9 cellular contexts compared by ENCODE assay signal in the genomic region with DNA sequence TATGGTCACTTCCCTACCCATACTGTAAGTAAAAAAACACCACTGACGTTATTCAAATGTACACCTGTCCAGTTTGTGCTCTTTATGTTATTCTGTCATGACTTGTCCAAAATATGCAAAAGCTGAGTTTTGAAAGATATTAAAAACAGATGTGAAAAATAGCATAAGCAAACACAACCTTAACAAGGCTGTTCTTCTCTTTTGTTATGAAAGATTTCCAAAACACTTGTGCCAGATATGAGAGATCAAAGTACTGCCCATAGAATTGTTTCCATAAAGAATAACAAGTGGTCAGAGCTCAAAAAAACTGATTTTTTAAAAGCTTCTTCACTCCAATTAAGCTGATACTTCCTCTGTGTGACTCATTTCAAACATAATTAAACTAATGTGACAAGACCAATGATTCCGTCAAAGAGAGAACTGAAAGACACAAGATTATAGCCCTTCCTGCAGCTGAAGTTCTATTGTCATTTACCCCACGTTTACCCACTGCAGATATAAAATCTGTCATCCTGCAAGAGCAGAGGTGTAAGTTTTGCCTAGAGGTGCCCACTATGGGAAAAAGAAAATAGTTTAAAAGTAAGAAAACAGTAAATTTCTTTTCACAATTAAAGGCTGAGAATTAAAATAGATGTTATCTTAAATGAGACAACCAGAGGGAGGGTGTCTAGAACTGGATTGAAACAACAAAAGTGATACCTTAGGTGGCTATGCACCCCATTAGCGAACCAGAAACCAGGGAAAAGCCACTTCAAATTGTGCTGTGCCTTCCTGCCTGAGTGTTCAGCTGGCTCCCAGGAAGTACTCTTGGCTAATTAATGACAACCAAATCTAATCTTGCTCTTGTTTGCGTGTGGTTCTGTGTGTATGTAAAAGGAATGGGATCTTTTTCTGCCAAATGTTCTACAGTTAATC. TPM values are rescaled to one million over a fixed set of nuclear protein-coding genes. Genes with fewer than 3 reads are reported as not detected.
DNase-seq lines count a peak whose midpoint lies in the region; ATAC-seq and TF ChIP-seq lines count a peak whose summit lies in the region.
"Had no signal": no experiment of that assay in that cellular context is flagged by ENCODE, and none has a peak within 500 bp of the region (broad histone marks: within the 10 kb centered on the region; RNA-seq: fewer than 3 reads in every experiment).

No MANE protein-coding gene starts in this region.

- no peak overlapping the region for H3K4me3 ChIP-seq in psoas muscle
- H3K4me3 ChIP-seq in vagina = no peak overlapping the region

- TF ChIP-seq POLR2A in vagina (IDR thresholded peaks at IDR 0.05) = no peak

- H3K36me3 ChIP-seq in psoas muscle (ENCODE audit: insufficient read depth in 1 of 2, low read depth in 1 of 2) (no peaks in the 10 kb centered on the region), vagina (no peaks in the 10 kb centered on the region)

- TF ChIP-seq CTCF in Calu3 (IDR thresholded peaks at IDR 0.05; ENCODE audit: unreplicated experiment) (no peak), VCaP (conservative IDR thresholded peaks at IDR 0.05) (no peak), psoas muscle (IDR thresholded peaks at IDR 0.05) (no peak), vagina (IDR thresholded peaks at IDR 0.05) (no peak)

- H3K4me3 Mint-ChIP-seq in Calu3 (ENCODE audit: low read depth, unreplicated experiment) (no peak overlapping the region), IgD-negative memory B cell (peak overlapping the region; percentile 22 to 73 (median 34))
- no peak overlapping the region for H3K4me3 Mint-ChIP-seq in activated naive CD4-positive, alpha-beta T cell treated with anti-CD3 and anti-CD28 coated beads, Interleukin-2, amount 10 ng/mL, durations not matched to agents 7 days and 5 days

- H3K4me1 ChIP-seq in psoas muscle (no peaks in the 10 kb centered on the region), vagina (no peaks in the 10 kb centered on the region)

- intact Hi-C loops in Calu3 (cut with micrococcal nuclease; ENCODE audit: unreplicated experiment) = loop anchor here (10.0 kb wide), 1 partner anchor 545 kb away; no protein-coding TSS in a partner anchor
- intact Hi-C loops in psoas muscle (cut with DNase I) = no loop called here
- intact Hi-C loops in vagina (cut with DNase I) = no loop called here
- intact Hi-C loops in posterior vena cava (cut with DNase I) = loop anchor here in 1 of 2 donors (5.0 kb wide), 1 partner anchor 712 kb away; no protein-coding TSS in a partner anchor

- H3K9me3 Mint-ChIP-seq in Calu3 (ENCODE audit: low read depth, unreplicated experiment) (no peaks in the 10 kb centered on the region), IgD-negative memory B cell (no peaks in the 10 kb centered on the region)
- no peaks in the 10 kb centered on the region for H3K9me3 Mint-ChIP-seq in activated naive CD4-positive, alpha-beta T cell treated with anti-CD3 and anti-CD28 coated beads, Interleukin-2, amount 10 ng/mL, durations not matched to agents 7 days and 5 days

- no TSS peak for BruUV-seq in Calu3 (replicated peaks; lab: Mats Ljungman, UMichigan)

- H3K36me3 Mint-ChIP-seq in Calu3 (ENCODE audit: insufficient read depth, unreplicated experiment) (peaks cover 9% of the 10 kb centered on the region), IgD-negative memory B cell (no peaks in the 10 kb centered on the region)
- no peaks in the 10 kb centered on the region for H3K36me3 Mint-ChIP-seq in activated naive CD4-positive, alpha-beta T cell treated with anti-CD3 and anti-CD28 coated beads, Interleukin-2, amount 10 ng/mL, durations not matched to agents 7 days and 5 days

- H3K9me3 ChIP-seq in psoas muscle (no peaks in the 10 kb centered on the region), vagina (no peaks in the 10 kb centered on the region)

- H3K27me3 ChIP-seq in psoas muscle (ENCODE audit: insufficient read depth in 3 of 3, low read length in 2 of 3) = no peaks in the 10 kb centered on the region
- H3K27me3 ChIP-seq in vagina = no peaks in the 10 kb centered on the region

- WGBS in psoas muscle, 3 donors = 42 to 55% (median 46%) methylated on average over 5 of the region's 5 CpGs

- H3K27ac ChIP-seq in VCaP (peak overlapping the region; percentile 48), psoas muscle (no peak overlapping the region), vagina (no peak overlapping the region)
- H3K27ac ChIP-seq: C4-2B had no signal

- H3K27ac Mint-ChIP-seq in Calu3 (ENCODE audit: unreplicated experiment) (peak overlapping the region; percentile 54), IgD-negative memory B cell (peak overlapping the region; percentile 70 to 97 (median 90))
- H3K27ac Mint-ChIP-seq in activated naive CD4-positive, alpha-beta T cell treated with anti-CD3 and anti-CD28 coated beads, Interleukin-2, amount 10 ng/mL, durations not matched to agents 7 days and 5 days = no peak overlapping the region

- DNase-seq in Calu3 (no peak), psoas muscle (no peak), vagina (ENCODE audit: extremely low spot score in 2 of 2) (no peak), posterior vena cava (ENCODE audit: low spot score) (no peak)
- DNase-seq in activated naive CD4-positive, alpha-beta T cell treated with anti-CD3 and anti-CD28 coated beads, Interleukin-2, amount 10 ng/mL, durations not matched to agents 7 days and 5 days = no peak

- ATAC-seq in GM21447 (IDR thresholded peaks at IDR 0.05; ENCODE audit: unreplicated experiment) = peak; percentile 89
- ATAC-seq in psoas muscle = no peak

- H3K27me3 Mint-ChIP-seq in Calu3 (ENCODE audit: unreplicated experiment) (no peaks in the 10 kb centered on the region), IgD-negative memory B cell (no peaks in the 10 kb centered on the region)
- no peaks in the 10 kb centered on the region for H3K27me3 Mint-ChIP-seq in activated naive CD4-positive, alpha-beta T cell treated with anti-CD3 and anti-CD28 coated beads, Interleukin-2, amount 10 ng/mL, durations not matched to agents 7 days and 5 days

- CTCF ChIA-PET in Calu3 (lab: Charles Lee) = interaction anchor here (0.6 to 1.2 kb wide), 2 partner anchors 64 to 1566 kb away, joined by 3 to 5 read pairs; no protein-coding TSS in a partner anchor
- CTCF ChIA-PET in activated naive CD4-positive, alpha-beta T cell treated with anti-CD3 and anti-CD28 coated beads, Interleukin-2, amount 10 ng/mL, durations not matched to agents 7 days and 5 days (lab: Charles Lee) = no interaction called here

- H3K4me1 Mint-ChIP-seq in Calu3 (ENCODE audit: low read depth, unreplicated experiment) (peaks cover 19% of the 10 kb centered on the region), IgD-negative memory B cell (peaks cover 25 to 39% (median 30%) of the 10 kb centered on the region in 3 donors)
- no peaks in the 10 kb centered on the region for H3K4me1 Mint-ChIP-seq in activated naive CD4-positive, alpha-beta T cell treated with anti-CD3 and anti-CD28 coated beads, Interleukin-2, amount 10 ng/mL, durations not matched to agents 7 days and 5 days

RNA-seq across cellular contexts. Expression of gene RASSF6, which starts 30.1 kb away (rescaled TPM):
- total RNA-seq in Calu3 (2022) (12.5 and 12.8 TPM in 2 replicates), psoas muscle (not detected), vagina (16.9 TPM), posterior vena cava (not detected)
- polyA plus RNA-seq in IgD-negative memory B cell (10.8 TPM), psoas muscle (under 1 TPM in 1 of 3 donors, not detected in 2; 0.01 TPM)

Comparison
In these comparisons a context has a peak if more than half of its experiments do, and no peak if none do; other contexts are left out.
1. H3K4me3 Mint-ChIP-seq: peak in IgD-negative memory B cell (4 of 4); none in Calu3 (single experiment) and activated naive CD4-positive, alpha-beta T cell treated with anti-CD3 and anti-CD28 coated beads, Interleukin-2, amount 10 ng/mL, durations not matched to agents 7 days and 5 days (single experiment).
2. RNA of gene RASSF6, which starts 30.1 kb away (total RNA-seq): 16.9 TPM in vagina (single experiment) and 12.5 to 12.8 TPM in Calu3; not detected in psoas muscle and not detected in posterior vena cava; every median in the first group is over 10 times any median in the second.